In genomic region chr2:128492966-128493811, GRCh38 we compare ENCODE assay signal across 15 cellular contexts.
DNase-seq lines count a peak whose midpoint lies in the region; ATAC-seq and TF ChIP-seq lines count a peak whose summit lies in the region.
"Had no signal": no experiment of that assay in that cellular context is flagged by ENCODE, and none has a peak within 500 bp of the region (broad histone marks: within the 10 kb centered on the region; RNA-seq: fewer than 3 reads in every experiment).

No MANE protein-coding gene starts in this region.

- no peak overlapping the region for H3K9ac ChIP-seq in HUES6 (ENCODE audit: low read length)

- H3K4me3 ChIP-seq in HUES6 (ENCODE audit: low read depth, low read length) (peak overlapping the region; percentile 30; the same call in 1 of the 2 replicates), coronary artery (no peak overlapping the region)
- H3K4me3 ChIP-seq: HAP-1, PC-9 had no signal

- H3K9me3 Mint-ChIP-seq in nephron progenitor cell, result peaks cover 7% of the 10 kb centered on the region

- H3K4me1 Mint-ChIP-seq in nephron progenitor cell, result peaks cover 47% of the 10 kb centered on the region
- H3K4me1 Mint-ChIP-seq: B cell; CD4-positive, alpha-beta memory T cell; IgD-negative memory B cell had no signal

- H3K36me3 ChIP-seq in HUES6 (ENCODE audit: control insufficient read depth, insufficient read depth, low read length), result no peaks in the 10 kb centered on the region
- H3K36me3 ChIP-seq: HAP-1 had no signal

- TF ChIP-seq CTCF in coronary artery (IDR thresholded peaks at IDR 0.05) (no peak), nephron progenitor cell (IDR thresholded peaks at IDR 0.05) (no peak)

- H3K27ac ChIP-seq in HUES6 (ENCODE audit: low read depth, low read length) (no peak overlapping the region), coronary artery (no peak overlapping the region)
- H3K27ac ChIP-seq: PC-9 had no signal

- H3K27me3 Mint-ChIP-seq in nephron progenitor cell (ENCODE audit: low read depth, poor library complexity), result peaks cover 29% of the 10 kb centered on the region

- no peak for ATAC-seq in HG02840 (IDR thresholded peaks at IDR 0.05; ENCODE audit: low FRiP score, unreplicated experiment)
- no peak for ATAC-seq in GM21447 (IDR thresholded peaks at IDR 0.05; ENCODE audit: unreplicated experiment)

- peaks cover 54% of the 10 kb centered on the region for H3K4me1 ChIP-seq in HUES6 (ENCODE audit: control insufficient read depth, insufficient read depth, low read length)
- H3K4me1 ChIP-seq: HAP-1 had no signal

- H3K36me3 Mint-ChIP-seq in nephron progenitor cell (ENCODE audit: low read depth), result no peaks in the 10 kb centered on the region
- H3K36me3 Mint-ChIP-seq: CD4-positive, alpha-beta memory T cell; IgD-negative memory B cell had no signal

- H3K27ac Mint-ChIP-seq in nephron progenitor cell, result peak overlapping the region; percentile 48
- H3K27ac Mint-ChIP-seq: B cell; CD4-positive, alpha-beta memory T cell; IgD-negative memory B cell had no signal

- no peaks in the 10 kb centered on the region for H3K9me3 ChIP-seq in HUES6 (ENCODE audit: control insufficient read depth, insufficient read depth, low read depth, low read length)
- H3K9me3 ChIP-seq: HAP-1 had no signal

- no peak overlapping the region for H3K4me3 Mint-ChIP-seq in nephron progenitor cell
- H3K4me3 Mint-ChIP-seq: B cell, IgD-negative memory B cell had no signal

- DNase-seq in coronary artery (ENCODE audit: low spot score) (peak; percentile 53), nephron progenitor cell (no peak), ureter (ENCODE audit: low spot score) (peak; percentile 37)
- no peak for DNase-seq in activated CD4-positive, alpha-beta T cell treated with anti-CD3 and anti-CD28 coated beads for 1 hour
- DNase-seq: CD4-positive, alpha-beta memory T cell; DMS79 treated with DMSO at 0.1 percent for 48 hours; GF-D8; NCI-H1694; PC-9 had no signal

- no peaks in the 10 kb centered on the region for H3K27me3 ChIP-seq in HUES6 (ENCODE audit: control insufficient read depth, insufficient read depth, low read length)

Comparison
In these comparisons a context has a peak if more than half of its experiments do, and no peak if none do; other contexts are left out.
1. DNase-seq: peak in coronary artery (single experiment) and ureter (single experiment); none in nephron progenitor cell (single experiment) and activated CD4-positive, alpha-beta T cell treated with anti-CD3 and anti-CD28 coated beads for 1 hour (single experiment).